In the genomic region with DNA sequence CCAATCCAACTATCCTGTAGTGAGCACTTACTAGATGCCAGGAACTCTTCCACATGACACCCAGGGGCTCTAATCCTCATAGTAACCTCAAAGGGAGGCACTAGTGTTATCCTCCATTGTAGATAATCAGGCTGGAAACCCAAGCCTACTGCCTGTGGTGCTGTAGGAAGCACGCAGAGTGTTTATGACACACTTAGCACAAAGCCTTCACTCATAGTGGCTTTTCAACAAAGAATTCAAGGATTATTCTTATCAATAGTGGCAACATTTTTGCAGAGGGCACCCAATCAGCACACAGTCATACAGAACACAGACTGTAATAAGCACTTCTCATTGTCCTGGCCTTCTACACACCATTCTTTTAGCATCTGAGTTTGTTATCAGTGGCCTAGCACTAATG, we compare ENCODE assay signal across 19 cellular contexts. TPM values are rescaled to one million over a fixed set of nuclear protein-coding genes. Genes with fewer than 3 reads are reported as not detected.
"Had no signal": no experiment of that assay in that cellular context is flagged by ENCODE, and none has a peak within 500 bp of the region (broad histone marks: within the 10 kb centered on the region; RNA-seq: fewer than 3 reads in every experiment).

No MANE protein-coding gene starts in this region.

- H3K27ac ChIP-seq: KMS-11, RWPE1 had no signal

- FAIRE-seq: HepG2, K562 had no signal

- DNase-seq: Kasumi-1, MM.1S, NCI-H1092 treated with DMSO at 0.1 percent for 48 hours, NCI-H1436, NCI-H187 treated with DMSO at 0.1 percent for 48 hours, NCI-H2029 treated with DMSO at 0.1 percent for 48 hours, NCI-H2107, NCI-H2171 treated with DMSO at 0.1 percent for 48 hours, NCI-H2227 treated with DMSO at 0.1 percent for 48 hours, NCI-H524, NCI-H526 treated with DMSO at 0.1 percent for 48 hours, NCI-H774, SHP77 had no signal

- H3K9ac ChIP-seq: KMS-11 had no signal

- ATAC-seq: HepG2, K562, SK-N-SH treated with all-trans-retinoic acid at 6 μM for 48 hours had no signal

- H3K4me3 ChIP-seq: K562 had no signal

- H3K4me2 ChIP-seq: KMS-11 had no signal

RNA-seq across cellular contexts. Expression of a gene that starts 18.5 kb away (rescaled TPM):
- polyA plus RNA-seq: IgD-negative memory B cell, K562 had no signal
